In genomic region chr2:99200232-99200631, GRCh38 we compare ENCODE assay signal across 20 cellular contexts. TPM values are rescaled to one million over a fixed set of nuclear protein-coding genes. Genes with fewer than 3 reads are reported as not detected.
"Had no signal": no experiment of that assay in that cellular context is flagged by ENCODE, and none has a peak within 500 bp of the region (broad histone marks: within the 10 kb centered on the region; RNA-seq: fewer than 3 reads in every experiment).

No MANE protein-coding gene starts in this region.

- H3K4me1 Mint-ChIP-seq: activated T-helper 17 cell treated with anti-CD3 and anti-CD28 coated beads, Interleukin-2, amount 50 U/mL, for 72 hours; endodermal cell; neural crest cell had no signal

- H3K27ac ChIP-seq: adrenal gland, gastrocnemius medialis, heart left ventricle, ovary, spleen, suprapubic skin had no signal

- H3K4me3 ChIP-seq: adrenal gland, gastrocnemius medialis, heart left ventricle, ovary, spleen, suprapubic skin had no signal

- ATAC-seq: activated T-helper 17 cell treated with anti-CD3 and anti-CD28 coated beads, Interleukin-2, amount 50 U/mL, for 72 hours; gastrocnemius medialis; heart left ventricle; sciatic nerve had no signal

- DNase-seq: activated CD4-positive, CD25-positive, alpha-beta regulatory T cell treated with anti-CD3 and anti-CD28 coated beads, Interleukin-2, amount 50 U/mL, for 72 hours; activated naive CD4-positive, alpha-beta T cell treated with anti-CD3 and anti-CD28 coated beads for 36 hours; adrenal gland; dermis blood vessel endothelial cell; endodermal cell; gastrocnemius medialis; heart left ventricle; ovary; spleen; trophoblast cell had no signal

- H3K4me1 ChIP-seq: adrenal gland, gastrocnemius medialis, heart left ventricle, spleen, suprapubic skin had no signal

- H3K9me3 ChIP-seq: adrenal gland, gastrocnemius medialis, heart left ventricle, ovary had no signal

- H3K27ac Mint-ChIP-seq: activated naive CD4-positive, alpha-beta T cell treated with anti-CD3 and anti-CD28 coated beads for 36 hours; activated T-helper 17 cell treated with anti-CD3 and anti-CD28 coated beads, Interleukin-2, amount 50 U/mL, for 72 hours; endodermal cell; stimulated activated naive CD8-positive, alpha-beta T cell treated with anti-CD3 and anti-CD28 coated beads, Interleukin-15, Interleukin-2, amounts not matched to agents 100 ng/mL and 50 ng/mL, for 24 hours had no signal

- H3K9me3 Mint-ChIP-seq: activated naive CD4-positive, alpha-beta T cell treated with anti-CD3 and anti-CD28 coated beads for 36 hours; activated T-helper 17 cell treated with anti-CD3 and anti-CD28 coated beads, Interleukin-2, amount 50 U/mL, for 72 hours; stimulated activated naive CD8-positive, alpha-beta T cell treated with anti-CD3 and anti-CD28 coated beads, Interleukin-15, Interleukin-2, amounts not matched to agents 100 ng/mL and 50 ng/mL, for 24 hours had no signal

- H3K27me3 Mint-ChIP-seq: activated T-helper 17 cell treated with anti-CD3 and anti-CD28 coated beads, Interleukin-2, amount 50 U/mL, for 72 hours; stimulated activated naive CD8-positive, alpha-beta T cell treated with anti-CD3 and anti-CD28 coated beads, Interleukin-15, Interleukin-2, amounts not matched to agents 100 ng/mL and 50 ng/mL, for 24 hours had no signal

- H3K36me3 ChIP-seq: ovary had no signal

- H3K27me3 ChIP-seq: adrenal gland, gastrocnemius medialis, heart left ventricle, ovary, spleen, suprapubic skin had no signal

- H3K4me3 Mint-ChIP-seq: activated naive CD4-positive, alpha-beta T cell treated with anti-CD3 and anti-CD28 coated beads for 36 hours; activated T-helper 17 cell treated with anti-CD3 and anti-CD28 coated beads, Interleukin-2, amount 50 U/mL, for 72 hours; endodermal cell; neural crest cell; stimulated activated naive CD8-positive, alpha-beta T cell treated with anti-CD3 and anti-CD28 coated beads, Interleukin-15, Interleukin-2, amounts not matched to agents 100 ng/mL and 50 ng/mL, for 24 hours had no signal

RNA-seq across cellular contexts. Expression of gene LYG2, which starts 55.2 kb away (rescaled TPM):
- total RNA-seq: activated CD8-positive, alpha-beta memory T cell treated with anti-CD3 and anti-CD28 coated beads for 36 hours; activated naive CD4-positive, alpha-beta T cell treated with anti-CD3 and anti-CD28 coated beads for 36 hours; activated T-helper 17 cell treated with anti-CD3 and anti-CD28 coated beads, Interleukin-2, amount 50 U/mL, for 72 hours; adrenal gland; chondrocyte; dermis blood vessel endothelial cell; endodermal cell; epithelial cell of proximal tubule; gastrocnemius medialis; heart left ventricle; mesenteric fat pad; neural crest cell; ovary; pulmonary artery endothelial cell; sciatic nerve; spleen had no signal
- polyA plus RNA-seq: adrenal gland, heart left ventricle, ovary, spleen had no signal
